Comparison of ENCODE assay signal across 8 cellular contexts in the genomic region with DNA sequence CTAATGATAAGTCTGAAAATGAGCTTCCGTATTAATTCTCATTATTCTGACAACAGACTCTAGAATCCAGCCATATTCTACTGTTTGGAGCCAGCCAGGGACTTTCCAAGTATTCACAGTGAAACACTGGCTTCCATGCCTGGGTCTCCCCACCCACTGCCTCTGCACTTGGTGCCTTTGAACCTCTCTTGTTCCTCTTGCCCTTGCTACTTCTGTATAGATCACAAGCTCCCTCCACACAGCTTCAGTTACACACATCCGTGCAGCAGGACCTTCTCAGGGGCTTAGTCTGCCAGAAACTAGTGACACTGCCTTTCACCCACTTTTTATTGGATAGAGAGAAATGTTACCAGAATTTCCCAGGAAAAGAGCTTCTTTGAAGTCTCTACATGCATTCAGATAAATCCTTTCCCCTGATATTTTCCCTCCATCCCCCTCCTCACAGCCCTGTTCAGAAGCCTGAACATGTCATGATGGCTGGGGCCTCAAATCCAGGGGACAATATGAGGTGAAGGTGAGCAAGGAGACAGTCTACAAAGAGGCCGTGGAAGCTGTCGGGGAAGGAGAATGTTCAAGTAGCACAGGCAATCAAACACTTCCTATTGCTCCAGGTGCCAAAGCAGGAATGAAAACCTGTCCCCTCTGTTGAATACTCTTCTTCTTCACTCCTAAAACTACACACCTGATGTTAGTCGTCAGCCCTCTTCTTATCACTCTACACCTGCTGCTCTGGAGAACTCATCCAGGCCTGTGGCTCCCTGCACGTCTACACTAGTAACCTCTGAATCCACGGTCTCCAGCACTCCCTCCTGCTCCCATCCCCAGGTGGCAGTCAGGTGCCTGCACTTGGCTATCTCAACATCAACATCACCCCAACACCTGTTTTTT. TPM values are rescaled to one million over a fixed set of nuclear protein-coding genes. Genes with fewer than 3 reads are reported as not detected.
A peak's percentile ranks its signal among the peaks of the same experiment; 100 is the strongest.
DNase-seq lines count a peak whose midpoint lies in the region; ATAC-seq and TF ChIP-seq lines count a peak whose summit lies in the region.

No MANE protein-coding gene starts in this region.

- peak; percentile 66 for ATAC-seq in GM19372 (IDR thresholded peaks at IDR 0.05; ENCODE audit: low read depth, unreplicated experiment)
- peak; percentile 67 for ATAC-seq in HG03354 (IDR thresholded peaks at IDR 0.05; ENCODE audit: poor library complexity, severe bottlenecking, unreplicated experiment)
- peak; percentile 80 for ATAC-seq in body of pancreas
- ATAC-seq in naive B cell (ENCODE audit: low read depth in 2 of 2), result peak; percentile 79

- H3F3A ChIP-seq in PC-9 (ENCODE audit: insufficient read depth, low read depth), result no peaks in the 10 kb centered on the region

- TF ChIP-seq CTCF in body of pancreas (IDR thresholded peaks at IDR 0.05) (no peak), PC-9 (conservative IDR thresholded peaks at IDR 0.05) (no peak), Calu3 (IDR thresholded peaks at IDR 0.05; ENCODE audit: unreplicated experiment) (no peak)

- 44% methylated on average over 7 of the region's 7 CpGs for WGBS in body of pancreas, 2 donors

- H2AFZ ChIP-seq in PC-9, result no peak overlapping the region

- CTCF ChIA-PET in PC-9 (lab: Charles Lee), result no interaction called here
- CTCF ChIA-PET in Calu3 (lab: Charles Lee), result interaction anchor here (0.9 to 1.2 kb wide), 3 partner anchors 9 to 58 kb away, joined by 3 to 4 read pairs (median 4); no protein-coding TSS in a partner anchor

- H3K4me3 Mint-ChIP-seq in naive B cell (peak overlapping the region; percentile 61 to 96 (median 88)), Calu3 (ENCODE audit: low read depth, unreplicated experiment) (no peak overlapping the region)

- H3K4me2 ChIP-seq in PC-9, result no peak overlapping the region

- no peaks in the 10 kb centered on the region for H3K9me2 ChIP-seq in PC-9 (ENCODE audit: insufficient read depth)

- H3K4me1 Mint-ChIP-seq in naive B cell (peaks cover 47 to 81% (median 67%) of the 10 kb centered on the region in 3 donors), Calu3 (ENCODE audit: low read depth, unreplicated experiment) (peaks cover 20% of the 10 kb centered on the region)

- DNase-seq in DMS114 treated with DMSO at 0.1 percent for 48 hours (lab: John Stamatoyannopoulos, UW; ENCODE audit: unreplicated experiment) (peak; percentile 26), body of pancreas (peak in 2 of 4 donors; percentile 23 to 76), naive B cell (peak; percentile 90), PC-9 (no peak), Calu3 (no peak)
- DNase-seq in stimulated activated naive CD4-positive, alpha-beta T cell (lab: John Stamatoyannopoulos, UW), result no peak

- H3K27ac ChIP-seq in body of pancreas, result peak overlapping the region; percentile 26 to 69 (median 46)
- H3K27ac ChIP-seq in PC-9, result no peak overlapping the region

- H3K27me3 Mint-ChIP-seq in naive B cell, result no peaks in the 10 kb centered on the region
- H3K27me3 Mint-ChIP-seq in Calu3 (ENCODE audit: unreplicated experiment), result peaks cover 65% of the 10 kb centered on the region

- no peaks in the 10 kb centered on the region for H3K79me2 ChIP-seq in PC-9 (ENCODE audit: low read depth)

- H3K27me3 ChIP-seq in body of pancreas, result no peaks in the 10 kb centered on the region
- H3K27me3 ChIP-seq in PC-9 (ENCODE audit: insufficient read depth, low read depth), result peaks cover 51% of the 10 kb centered on the region

- H4K20me1 ChIP-seq in PC-9 (ENCODE audit: insufficient read depth), result no peaks in the 10 kb centered on the region

- H3K9me3 Mint-ChIP-seq in naive B cell (peaks cover 3 to 15% (median 8%) of the 10 kb centered on the region in 7 donors), Calu3 (ENCODE audit: low read depth, unreplicated experiment) (peaks cover 1% of the 10 kb centered on the region)

- intact Hi-C loops in body of pancreas (cut with DNase I) (no loop called here), PC-9 (cut with micrococcal nuclease; ENCODE audit: unreplicated experiment) (no loop called here), Calu3 (cut with micrococcal nuclease; ENCODE audit: unreplicated experiment) (no loop called here)

- H3K9me3 ChIP-seq in body of pancreas, result no peaks in the 10 kb centered on the region
- H3K9me3 ChIP-seq in PC-9 (ENCODE audit: insufficient read depth, low read depth), result no peaks in the 10 kb centered on the region; the same call in 1 of the 2 replicates

- H3K4me3 ChIP-seq in body of pancreas, result no peak overlapping the region
- no peak overlapping the region for H3K4me3 ChIP-seq in PC-9

- POLR2A ChIA-PET in PC-9 (lab: Charles Lee; ENCODE audit: unreplicated experiment), result no interaction called here

- BruUV-seq in PC-9 (replicated peaks; lab: Mats Ljungman, UMichigan) (no TSS peak), Calu3 (replicated peaks; lab: Mats Ljungman, UMichigan) (no TSS peak)

- H3K36me3 Mint-ChIP-seq in naive B cell (peaks cover 1 to 6% of the 10 kb centered on the region in 2 donors), Calu3 (ENCODE audit: insufficient read depth, unreplicated experiment) (no peaks in the 10 kb centered on the region)

- TF ChIP-seq POLR2A in body of pancreas (IDR thresholded peaks at IDR 0.05), result peak in 2 of 3 donors; percentile 33 to 69

- H3K36me3 ChIP-seq in body of pancreas (replicated peaks in 1 of 2; ENCODE audit: insufficient read depth in 1 of 2, low read depth in 2 of 2) (no peaks in the 10 kb centered on the region), PC-9 (ENCODE audit: low read depth) (no peaks in the 10 kb centered on the region)

- H3K27ac Mint-ChIP-seq in naive B cell, result peak overlapping the region; percentile 100
- no peak overlapping the region for H3K27ac Mint-ChIP-seq in Calu3 (ENCODE audit: unreplicated experiment)

- H3K4me1 ChIP-seq in body of pancreas (no peaks in the 10 kb centered on the region), PC-9 (replicated peaks; ENCODE audit: insufficient read depth) (no peaks in the 10 kb centered on the region)

RNA-seq across cellular contexts. Expression of a gene that starts 20.1 kb away (rescaled TPM):
- total RNA-seq in body of pancreas, result 10 to 100 TPM in 1 of 2 donors, 1 to 10 TPM in 1; 2.0 to 83.3 TPM
- 100 to 1,000 TPM; 219 to 598 (median 388) TPM for polyA plus RNA-seq in naive B cell (ENCODE audit: low read depth in 6 of 6)
- not detected in 2 replicates for total RNA-seq in PC-9 (2021)
- total RNA-seq in Calu3 (2022), result 1.7 and 4.1 TPM in 2 replicates

RNA-seq across cellular contexts. Expression of a gene that starts 43.9 kb away (rescaled TPM):
- total RNA-seq in body of pancreas, result 10 to 100 TPM; 10.5 to 81.7 TPM
- 1,000 to 10,000 TPM; 2,534 to 3,526 (median 2,823) TPM for polyA plus RNA-seq in naive B cell (ENCODE audit: low read depth in 6 of 6)
- not detected in 2 replicates for total RNA-seq in PC-9 (2021)
- total RNA-seq in Calu3 (2022), result 29.2 and 46.4 TPM in 2 replicates

RNA-seq across cellular contexts. Expression of a gene that starts 46.2 kb away (rescaled TPM):
- total RNA-seq in body of pancreas (10 to 100 TPM; 41.2 to 52.4 TPM), PC-9 (2021) (not detected in 2 replicates), Calu3 (2022) (12.0 and 18.3 TPM in 2 replicates)
- polyA plus RNA-seq in naive B cell (ENCODE audit: low read depth in 6 of 6), result 1,000 to 10,000 TPM; 1,951 to 3,267 (median 2,600) TPM

Comparison
In these comparisons a context has a peak if more than half of its experiments do, and no peak if none do; other contexts are left out.
1. DNase-seq: peak in DMS114 treated with DMSO at 0.1 percent for 48 hours (single experiment) and naive B cell (single experiment); none in stimulated activated naive CD4-positive, alpha-beta T cell (0 of 6), PC-9 (0 of 2) and Calu3 (single experiment).
2. RNA of a gene that starts 43.9 kb away (total RNA-seq): 10.5 to 81.7 TPM in body of pancreas and 29.2 to 46.4 TPM in Calu3; not detected in PC-9; every median in the first group is over 10 times any median in the second.
3. RNA of a gene that starts 46.2 kb away (total RNA-seq): 41.2 to 52.4 TPM in body of pancreas and 12.0 to 18.3 TPM in Calu3; not detected in PC-9; every median in the first group is over 10 times any median in the second.
4. Peak in every context shown above with its lines, with median percentiles within 50 percentile points of each other: ATAC-seq.